1 cellular context compared by ENCODE assay signal in the genomic region with DNA sequence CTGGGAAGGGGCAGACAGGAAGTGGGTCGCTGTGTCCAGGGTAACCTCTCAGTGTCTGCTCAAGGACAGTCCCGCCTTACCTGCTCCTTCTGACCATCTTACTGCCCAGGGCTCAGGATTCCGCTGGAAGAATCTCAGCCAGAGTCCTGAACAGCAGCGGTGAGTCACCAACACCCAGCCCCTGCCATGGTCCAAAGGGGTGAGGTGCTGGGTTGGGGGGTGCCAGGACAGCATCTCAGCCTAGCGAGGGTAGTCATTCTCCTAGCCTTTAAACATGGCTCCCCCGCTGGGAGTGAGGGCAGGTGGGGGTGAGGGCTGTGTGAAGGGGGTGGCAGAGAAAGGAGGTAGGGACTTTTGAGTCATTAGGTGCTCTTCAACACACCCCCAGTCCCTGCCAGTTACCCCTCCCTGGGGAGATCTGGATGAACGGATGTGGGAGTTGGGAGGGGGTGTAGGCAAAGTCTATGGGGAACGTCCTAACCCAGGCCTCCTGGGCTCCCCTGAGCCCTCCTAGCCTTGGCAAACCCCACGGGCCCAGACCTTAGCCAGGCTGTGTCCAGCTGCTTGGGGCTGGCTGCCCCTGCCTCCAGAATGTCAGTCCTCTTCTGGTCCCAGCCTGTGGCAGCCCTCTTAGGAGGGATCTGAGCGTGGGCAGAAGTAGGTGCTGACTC.
TF ChIP-seq lines count a peak whose summit lies in the region.

No MANE protein-coding gene starts in this region.

TF ChIP-seq in liver, 16 proteins besides CTCF, POLR2A, EP300 and RAD21:
- TF ChIP-seq ATF3 (IDR thresholded peaks at IDR 0.05), result no peak
- no peak for TF ChIP-seq GABPA (IDR thresholded peaks at IDR 0.05 in 1 of 2, conservative IDR thresholded peaks at IDR 0.05 in 1 of 2)
- TF ChIP-seq FOXA1 (IDR thresholded peaks at IDR 0.05), result no peak
